ENCODE assay signal across 3 cellular contexts in genomic region chr11:65861165-65861505, GRCh38.
TF ChIP-seq lines count a peak whose summit lies in the region.

No MANE protein-coding gene starts in this region.

TF ChIP-seq in PFSK-1, 5 proteins besides CTCF, POLR2A, EP300 and RAD21:
- TF ChIP-seq FOXP2 (optimal IDR thresholded peaks at IDR 0.05; ENCODE audit: borderline replicate concordance, extremely low read depth, extremely low read length, insufficient read depth) (no peak), TAF1 (IDR thresholded peaks at IDR 0.05; ENCODE audit: borderline replicate concordance, insufficient read depth, low read length) (no peak), POLR2AphosphoS5 (IDR thresholded peaks at IDR 0.05; ENCODE audit: low read depth, low read length) (no peak), SIN3A (IDR thresholded peaks at IDR 0.05; ENCODE audit: borderline replicate concordance, insufficient read depth, low read length) (peak; percentile 10; the same call in 1 of the 2 replicates)
- TF ChIP-seq, protein P1, sequence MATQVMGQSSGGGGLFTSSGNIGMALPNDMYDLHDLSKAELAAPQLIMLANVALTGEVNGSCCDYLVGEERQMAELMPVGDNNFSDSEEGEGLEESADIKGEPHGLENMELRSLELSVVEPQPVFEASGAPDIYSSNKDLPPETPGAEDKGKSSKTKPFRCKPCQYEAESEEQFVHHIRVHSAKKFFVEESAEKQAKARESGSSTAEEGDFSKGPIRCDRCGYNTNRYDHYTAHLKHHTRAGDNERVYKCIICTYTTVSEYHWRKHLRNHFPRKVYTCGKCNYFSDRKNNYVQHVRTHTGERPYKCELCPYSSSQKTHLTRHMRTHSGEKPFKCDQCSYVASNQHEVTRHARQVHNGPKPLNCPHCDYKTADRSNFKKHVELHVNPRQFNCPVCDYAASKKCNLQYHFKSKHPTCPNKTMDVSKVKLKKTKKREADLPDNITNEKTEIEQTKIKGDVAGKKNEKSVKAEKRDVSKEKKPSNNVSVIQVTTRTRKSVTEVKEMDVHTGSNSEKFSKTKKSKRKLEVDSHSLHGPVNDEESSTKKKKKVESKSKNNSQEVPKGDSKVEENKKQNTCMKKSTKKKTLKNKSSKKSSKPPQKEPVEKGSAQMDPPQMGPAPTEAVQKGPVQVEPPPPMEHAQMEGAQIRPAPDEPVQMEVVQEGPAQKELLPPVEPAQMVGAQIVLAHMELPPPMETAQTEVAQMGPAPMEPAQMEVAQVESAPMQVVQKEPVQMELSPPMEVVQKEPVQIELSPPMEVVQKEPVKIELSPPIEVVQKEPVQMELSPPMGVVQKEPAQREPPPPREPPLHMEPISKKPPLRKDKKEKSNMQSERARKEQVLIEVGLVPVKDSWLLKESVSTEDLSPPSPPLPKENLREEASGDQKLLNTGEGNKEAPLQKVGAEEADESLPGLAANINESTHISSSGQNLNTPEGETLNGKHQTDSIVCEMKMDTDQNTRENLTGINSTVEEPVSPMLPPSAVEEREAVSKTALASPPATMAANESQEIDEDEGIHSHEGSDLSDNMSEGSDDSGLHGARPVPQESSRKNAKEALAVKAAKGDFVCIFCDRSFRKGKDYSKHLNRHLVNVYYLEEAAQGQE (IDR thresholded peaks at IDR 0.05; ENCODE audit: insufficient read depth in 1 of 2, low read depth in 2 of 2, low read length in 2 of 2) = no peak

TF ChIP-seq in endothelial cell of umbilical vein, 7 proteins besides CTCF, POLR2A, EP300 and RAD21:
- TF ChIP-seq, protein P2, sequence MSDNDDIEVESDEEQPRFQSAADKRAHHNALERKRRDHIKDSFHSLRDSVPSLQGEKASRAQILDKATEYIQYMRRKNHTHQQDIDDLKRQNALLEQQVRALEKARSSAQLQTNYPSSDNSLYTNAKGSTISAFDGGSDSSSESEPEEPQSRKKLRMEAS (IDR thresholded peaks at IDR 0.05; ENCODE audit: insufficient read depth, insufficient read length) = no peak
- no peak for TF ChIP-seq EZH2 (IDR thresholded peaks at IDR 0.05; ENCODE audit: borderline replicate concordance, low read depth, low read length, severe bottlenecking)
TF ChIP-seq in endothelial cell of umbilical vein: peak in this region for 0.

TF ChIP-seq in neural cell, 6 proteins besides CTCF, POLR2A, EP300 and RAD21:
- TF ChIP-seq TAF1 (IDR thresholded peaks at IDR 0.05; ENCODE audit: low read depth) (no peak), EZH2 (IDR thresholded peaks at IDR 0.05; ENCODE audit: borderline replicate concordance, insufficient read depth, low read length, poor library complexity, severe bottlenecking) (no peak)
- TF ChIP-seq, protein P1 (IDR thresholded peaks at IDR 0.05; ENCODE audit: borderline replicate concordance) = no peak
TF ChIP-seq in neural cell: peak in this region for 0.
